6 cellular contexts compared by ENCODE assay signal in genomic region chr11:235180-235997, GRCh38. TPM values are rescaled to one million over a fixed set of nuclear protein-coding genes. Genes with fewer than 3 reads are reported as not detected.
DNase-seq lines count a peak whose midpoint lies in the region; ATAC-seq and TF ChIP-seq lines count a peak whose summit lies in the region.

No MANE protein-coding gene starts in this region.

- H3K79me1 ChIP-seq in H9 (ENCODE audit: insufficient read depth, low read depth, low read length, poor library complexity, severe bottlenecking), result peaks cover 4% of the 10 kb centered on the region

- H3K9me3 ChIP-seq in H9 (ENCODE audit: control insufficient read depth, low read depth, low read length) (no peaks in the 10 kb centered on the region), left ventricle myocardium inferior (replicated peaks) (no peaks in the 10 kb centered on the region)

- no peak overlapping the region for H2BK120ac ChIP-seq in H9 (ENCODE audit: low read depth, low read length, poor library complexity, severe bottlenecking)

- TF ChIP-seq CTCF in H9 (conservative IDR thresholded peaks at IDR 0.05) (no peak), WI38 (IDR thresholded peaks at IDR 0.05; ENCODE audit: low read depth, low read length) (no peak), left ventricle myocardium inferior (IDR thresholded peaks at IDR 0.05; ENCODE audit: borderline replicate concordance) (no peak)

- H3K36me3 ChIP-seq in left ventricle myocardium inferior, result peaks cover 14% of the 10 kb centered on the region

- H3K27ac ChIP-seq in H9 (ENCODE audit: insufficient read length, low read depth, low read length) (no peak overlapping the region), left ventricle myocardium inferior (replicated peaks) (peak overlapping the region; percentile 99)

- H3K4ac ChIP-seq in H9 (ENCODE audit: low read depth, low read length), result no peak overlapping the region

- peak overlapping the region in 1 of 3 experiments; percentile 14; a peak in 2 of 7 replicates for H3K27ac Mint-ChIP-seq in H9
- peak overlapping the region; percentile 96 for H3K27ac Mint-ChIP-seq in stimulated activated memory B cell treated with anti-CD40 and anti-IgM and Interleukin-4, amounts not matched to agents 10 μg/mL and 1 μg/mL and 100 μg/mL, for 72 hours

- H2BK12ac ChIP-seq in H9 (ENCODE audit: insufficient read length, low read depth, low read length), result no peak overlapping the region

- no peak overlapping the region for H2BK15ac ChIP-seq in H9 (ENCODE audit: low read depth, low read length)

- peak overlapping the region; percentile 89 for H3K4me3 ChIP-seq in WI38 (ENCODE audit: low read depth, low read length)
- peak overlapping the region; percentile 99 for H3K4me3 ChIP-seq in left ventricle myocardium inferior

- no peak overlapping the region for H4K8ac ChIP-seq in H9 (replicated peaks; ENCODE audit: insufficient read length, low read depth, low read length)

- H2AFZ ChIP-seq in H9 (ENCODE audit: low read length), result no peak overlapping the region

- H3K79me2 ChIP-seq in H9 (ENCODE audit: insufficient read depth, low read length), result peaks cover 6% of the 10 kb centered on the region; the same call in 1 of the 2 replicates

- peak overlapping the region; percentile 95 for H3K4me3 Mint-ChIP-seq in H9
- H3K4me3 Mint-ChIP-seq in stimulated activated memory B cell treated with anti-CD40 and anti-IgM and Interleukin-4, amounts not matched to agents 10 μg/mL and 1 μg/mL and 100 μg/mL, for 72 hours, result peak overlapping the region; percentile 99

- no peak overlapping the region for H4K91ac ChIP-seq in H9 (ENCODE audit: insufficient read length, low read depth, low read length)

- H3K36me3 Mint-ChIP-seq in H9 (ENCODE audit: insufficient read depth in 1 of 3, low read depth in 3 of 3), result peaks cover 4 to 13% (median 13%) of the 10 kb centered on the region in 3 experiments; a peak in 6 of 7 replicates
- peaks cover 11% of the 10 kb centered on the region for H3K36me3 Mint-ChIP-seq in stimulated activated memory B cell treated with anti-CD40 and anti-IgM and Interleukin-4, amounts not matched to agents 10 μg/mL and 1 μg/mL and 100 μg/mL, for 72 hours

- no peak overlapping the region for H3K23ac ChIP-seq in H9 (ENCODE audit: insufficient read length, low read depth, low read length)

- H2BK20ac ChIP-seq in H9 (ENCODE audit: low read depth, low read length, poor library complexity, severe bottlenecking), result no peak overlapping the region

- DNase-seq in H9, result no peak
- no peak for DNase-seq in left ventricle myocardium inferior
- DNase-seq in NCI-H2107 treated with DMSO at 0.1 percent for 48 hours (lab: John Stamatoyannopoulos, UW; ENCODE audit: unreplicated experiment), result no peak

- intact Hi-C loops in left ventricle myocardium inferior (cut with micrococcal nuclease), result no loop called here

- peaks cover 9 to 18% of the 10 kb centered on the region in 2 experiments for H3K4me1 Mint-ChIP-seq in H9
- H3K4me1 Mint-ChIP-seq in stimulated activated memory B cell treated with anti-CD40 and anti-IgM and Interleukin-4, amounts not matched to agents 10 μg/mL and 1 μg/mL and 100 μg/mL, for 72 hours, result peaks cover 34% of the 10 kb centered on the region

- peak overlapping the region; percentile 88 for H3K4me2 ChIP-seq in H9 (ENCODE audit: insufficient read depth, insufficient read length, low read length)

- H3K4me1 ChIP-seq in H9 (ENCODE audit: insufficient read depth, low read length) (no peaks in the 10 kb centered on the region; the same call in 1 of the 2 replicates), left ventricle myocardium inferior (peaks cover 51% of the 10 kb centered on the region)

- H3K9ac ChIP-seq in H9 (ENCODE audit: extremely low read depth, insufficient read length, low read length), result peak overlapping the region; percentile 84

- no peaks in the 10 kb centered on the region; the same call in 1 of the 2 replicates for H3K27me3 Mint-ChIP-seq in H9 (ENCODE audit: low read depth)
- H3K27me3 Mint-ChIP-seq in stimulated activated memory B cell treated with anti-CD40 and anti-IgM and Interleukin-4, amounts not matched to agents 10 μg/mL and 1 μg/mL and 100 μg/mL, for 72 hours, result no peaks in the 10 kb centered on the region

- peaks cover 6% of the 10 kb centered on the region for H3K23me2 ChIP-seq in H9 (ENCODE audit: insufficient read length, low read depth, low read length, poor library complexity, severe bottlenecking)

- H3K27me3 ChIP-seq in H9 (ENCODE audit: insufficient read depth, low read length) (no peaks in the 10 kb centered on the region; the same call in 1 of the 2 replicates), left ventricle myocardium inferior (ENCODE audit: low read depth) (no peaks in the 10 kb centered on the region)

- peak overlapping the region; percentile 58; the same call in 1 of the 2 replicates for H3K14ac ChIP-seq in H9 (ENCODE audit: insufficient read depth, low read length)

- no peak overlapping the region for H3T11ph ChIP-seq in H9 (ENCODE audit: low read length)

- H2AK5ac ChIP-seq in H9 (ENCODE audit: insufficient read length, low read length), result no peak overlapping the region

- no CpG with 5 or more reads among the region's 21 CpGs for WGBS in H9 (ENCODE audit: extremely low coverage, insufficient read length, low lambda C conversion rate)

- H4K5ac ChIP-seq in H9 (ENCODE audit: insufficient read length, low read depth, low read length), result no peak overlapping the region

- H3K9me3 Mint-ChIP-seq in H9, result no peaks in the 10 kb centered on the region; a peak in 1 of 5 replicates
- no peaks in the 10 kb centered on the region for H3K9me3 Mint-ChIP-seq in stimulated activated memory B cell treated with anti-CD40 and anti-IgM and Interleukin-4, amounts not matched to agents 10 μg/mL and 1 μg/mL and 100 μg/mL, for 72 hours

- H3K56ac ChIP-seq in H9 (ENCODE audit: insufficient read length, low read depth, low read length), result no peak overlapping the region

- H2BK5ac ChIP-seq in H9 (ENCODE audit: insufficient read length, low read length), result no peak overlapping the region

- no peak overlapping the region for H3K18ac ChIP-seq in H9 (ENCODE audit: insufficient read length, low read depth, low read length)

- ATAC-seq in stimulated activated memory B cell treated with anti-CD40 and anti-IgM and Interleukin-4, amounts not matched to agents 10 μg/mL and 1 μg/mL and 100 μg/mL, for 72 hours, result peak; percentile 47
- no peak for ATAC-seq in HG03039 (IDR thresholded peaks at IDR 0.05; ENCODE audit: unreplicated experiment)

- H4K20me1 ChIP-seq in H9 (ENCODE audit: control insufficient read depth, insufficient read depth, insufficient read length), result no peaks in the 10 kb centered on the region

RNA-seq across cellular contexts. Expression of gene SIRT3, which starts 0.8 kb away (rescaled TPM):
- total RNA-seq in H9 (2021) (13.2 and 13.9 TPM in 2 replicates), left ventricle myocardium inferior (36.4 TPM)

RNA-seq across cellular contexts. Expression of gene PSMD13, which starts 1.4 kb away (rescaled TPM):
- total RNA-seq in H9 (2021) (141 and 148 TPM in 2 replicates), left ventricle myocardium inferior (94.1 TPM)

RNA-seq across cellular contexts. Expression of gene RIC8A, which starts 27.9 kb away (rescaled TPM):
- total RNA-seq in H9 (2021) (94.9 and 98.1 TPM in 2 replicates), left ventricle myocardium inferior (46.1 TPM)

RNA-seq across cellular contexts. Expression of gene BET1L, which starts 28.2 kb away (rescaled TPM):
- total RNA-seq in H9 (2021), result 44.1 and 49.4 TPM in 2 replicates
- total RNA-seq in left ventricle myocardium inferior, result 24.0 TPM

RNA-seq across cellular contexts. Expression of gene SCGB1C1, which starts 42.5 kb away (rescaled TPM):
- total RNA-seq in H9 (2021) (not detected in 2 replicates), left ventricle myocardium inferior (not detected)
